ENCODE assay signal across 18 cellular contexts in the genomic region with DNA sequence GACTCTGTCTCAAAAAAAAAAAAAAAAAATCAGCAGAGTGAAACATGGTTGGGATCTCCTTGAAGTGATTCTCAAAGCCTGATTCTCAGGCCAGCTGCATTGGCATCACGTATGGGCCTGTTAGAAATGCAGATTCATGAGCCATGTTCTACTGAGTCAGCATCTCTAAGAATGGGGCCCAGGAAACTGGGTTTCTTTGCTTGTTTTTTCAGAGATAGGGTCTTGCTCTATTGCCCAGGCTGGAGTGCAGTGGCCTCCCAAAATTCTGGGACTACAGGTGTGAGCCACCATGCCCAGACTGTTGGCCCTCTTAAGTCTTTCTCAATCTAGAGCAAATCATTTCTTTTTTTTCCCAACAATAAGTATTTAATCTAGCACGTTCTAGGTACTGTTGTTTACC.
"Had no signal": no experiment of that assay in that cellular context is flagged by ENCODE, and none has a peak within 500 bp of the region (broad histone marks: within the 10 kb centered on the region; RNA-seq: fewer than 3 reads in every experiment).

No MANE protein-coding gene starts in this region.

- H3K4me1 ChIP-seq: SJSA1 had no signal

- H3K4me3 ChIP-seq: MG63, SJSA1, SK-N-MC had no signal

- FAIRE-seq: RCC 7860 had no signal

- H3K27me3 ChIP-seq: MG63, SJSA1 had no signal

- H3K27ac ChIP-seq: SJSA1, SK-N-MC had no signal

- DNase-seq: Karpas-422, KG1, MG63, NCI-H1092 treated with DMSO at 0.1 percent for 48 hours, NCI-H1436, NCI-H187, NCI-H2029, NCI-H2081 treated with DMSO at 0.1 percent for 48 hours, NCI-H2171 treated with DMSO at 0.1 percent for 48 hours, NCI-H524, NCI-H69, NCI-H774, Right ventricle myocardium superior, RPMI8226, SIG-M5 had no signal

- H3K9me3 ChIP-seq: MG63, SJSA1 had no signal
